ENCODE assay signal across 21 cellular contexts in the genomic region with DNA sequence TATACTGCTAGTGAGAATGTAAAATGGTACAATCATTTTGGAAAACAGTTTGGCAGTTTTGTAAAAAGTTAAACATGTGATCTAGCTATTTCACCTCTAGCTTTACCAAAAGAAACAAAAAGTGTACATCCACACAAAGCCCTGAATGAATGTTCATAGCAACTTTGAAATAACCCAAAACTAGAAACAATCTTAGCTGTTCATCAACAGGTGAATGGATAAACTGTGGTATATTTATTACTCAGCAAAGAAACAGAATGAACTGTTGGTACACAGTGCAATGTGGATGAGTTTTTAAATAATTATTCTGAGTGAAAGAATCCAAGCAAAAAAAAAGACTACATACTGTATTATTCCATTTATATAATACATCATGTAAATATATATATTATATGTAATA. TPM values are rescaled to one million over a fixed set of nuclear protein-coding genes. Genes with fewer than 3 reads are reported as not detected.
DNase-seq lines count a peak whose midpoint lies in the region; ATAC-seq, FAIRE-seq and TF ChIP-seq lines count a peak whose summit lies in the region.
"Had no signal": no experiment of that assay in that cellular context is flagged by ENCODE, and none has a peak within 500 bp of the region (broad histone marks: within the 10 kb centered on the region; RNA-seq: fewer than 3 reads in every experiment).

No MANE protein-coding gene starts in this region.

- no peaks in the 10 kb centered on the region for H3K4me1 ChIP-seq in HEK293 (ENCODE audit: control insufficient read depth, insufficient read depth, low read length)
- H3K4me1 ChIP-seq in vagina, result peaks cover 43% of the 10 kb centered on the region

- H3K27ac Mint-ChIP-seq in activated T-cell treated with anti-CD3 and anti-CD28 coated beads, Interleukin-2, amount 50 U/mL, for 72 hours, result no peak overlapping the region
- H3K27ac Mint-ChIP-seq: CD8-positive, alpha-beta memory T cell; H9 had no signal

- FAIRE-seq in islet of Langerhans (lab: Jason Lieb, UNC), result peak; percentile 24
- FAIRE-seq: A204.1, G401.6, GM12891, GM19239, H1 had no signal

- H3K36me3 ChIP-seq in HEK293 (ENCODE audit: control insufficient read depth in 2 of 2, insufficient read depth in 1 of 2, low read length in 2 of 2) (peaks cover 0 to 3% of the 10 kb centered on the region in 2 experiments; a peak in 2 of 3 replicates), vagina (peaks cover 0 to 5% of the 10 kb centered on the region in 2 donors)

- peaks cover 44% of the 10 kb centered on the region for H3K4me1 Mint-ChIP-seq in activated T-cell treated with anti-CD3 and anti-CD28 coated beads, Interleukin-2, amount 50 U/mL, for 72 hours (ENCODE audit: low read depth)

- no peak overlapping the region for H3K4me3 ChIP-seq in HEK293 (ENCODE audit: low read depth, low read length)
- no peak overlapping the region for H3K4me3 ChIP-seq in vagina

- H3K4me3 Mint-ChIP-seq in activated T-cell treated with anti-CD3 and anti-CD28 coated beads, Interleukin-2, amount 50 U/mL, for 72 hours, result no peak overlapping the region
- H3K4me3 Mint-ChIP-seq: CD4-positive, CD25-positive, alpha-beta regulatory T cell; CD8-positive, alpha-beta memory T cell; H9 had no signal

- H3K9me3 ChIP-seq in HEK293 (ENCODE audit: control insufficient read depth, insufficient read depth, low read depth, low read length) (no peaks in the 10 kb centered on the region), vagina (no peaks in the 10 kb centered on the region)
- H3K9me3 ChIP-seq: BE2C had no signal

- intact Hi-C loops in vagina (cut with DNase I), result no loop called here

- H3K9me3 Mint-ChIP-seq in activated T-cell treated with anti-CD3 and anti-CD28 coated beads, Interleukin-2, amount 50 U/mL, for 72 hours, result no peaks in the 10 kb centered on the region
- H3K9me3 Mint-ChIP-seq: H9 had no signal

- POLR2A ChIA-PET in HEK293 (lab: Yijun Ruan, JAX), result no interaction called here

- DNase-seq in activated T-cell treated with anti-CD3 and anti-CD28 coated beads, Interleukin-2, amount 50 U/mL, for 72 hours, result no peak
- DNase-seq in activated T-cell treated with anti-CD3 and anti-CD28 coated beads, Interleukin-2, amount 50 U/mL, for 48 hours, result no peak
- DNase-seq in vagina (ENCODE audit: extremely low spot score in 2 of 2) (no peak), HK-2 (ENCODE audit: unreplicated experiment) (no peak), globus pallidus (ENCODE audit: low spot score) (no peak)
- DNase-seq: ACHN; BE2C; C1 segment of cervical spinal cord; CD4-positive, CD25-positive, alpha-beta regulatory T cell; CD8-positive, alpha-beta memory T cell; COR-L47; DMS 273 treated with DMSO at 0.1 percent for 48 hours; DMS53; H9 had no signal

- peak; percentile 65 to 79 for ATAC-seq in activated T-cell treated with anti-CD3 and anti-CD28 coated beads, Interleukin-2, amount 50 U/mL, for 72 hours (replicated peaks in 1 of 2)

- H3K27me3 ChIP-seq in vagina, result no peaks in the 10 kb centered on the region
- H3K27me3 ChIP-seq: BE2C had no signal

- H3K27me3 Mint-ChIP-seq in activated T-cell treated with anti-CD3 and anti-CD28 coated beads, Interleukin-2, amount 50 U/mL, for 72 hours (ENCODE audit: low read depth), result no peaks in the 10 kb centered on the region
- H3K27me3 Mint-ChIP-seq: CD4-positive, CD25-positive, alpha-beta regulatory T cell; CD8-positive, alpha-beta memory T cell had no signal

- CTCF ChIA-PET in HEK293 (lab: Yijun Ruan, JAX), result interaction anchor here (0.6 kb wide), 2 partner anchors 60 to 1407 kb away, joined by 3 read pairs; no protein-coding TSS in a partner anchor

- peaks cover 15 to 21% of the 10 kb centered on the region in 2 donors for H3K36me3 Mint-ChIP-seq in activated T-cell treated with anti-CD3 and anti-CD28 coated beads, Interleukin-2, amount 50 U/mL, for 72 hours (ENCODE audit: insufficient read depth in 2 of 2)

- no peak for TF ChIP-seq POLR2A in vagina (IDR thresholded peaks at IDR 0.05)

- H3K27ac ChIP-seq in HEK293 (ENCODE audit: extremely low read depth, low read depth, low read length) (no peak overlapping the region), vagina (peak overlapping the region; percentile 71)

- TF ChIP-seq CTCF in HEK293 (tag by site-specific recombination; IDR thresholded peaks at IDR 0.05) (no peak), vagina (IDR thresholded peaks at IDR 0.05) (no peak)

TF ChIP-seq in HEK293, 187 proteins besides CTCF, POLR2A, EP300 and RAD21:
- TF ChIP-seq SCRT2 (tag by site-specific recombination; IDR thresholded peaks at IDR 0.05), result peak; percentile 52; the same call in 1 of the 2 replicates
- no peak for TF ChIP-seq ZNF10 (tag by site-specific recombination; IDR thresholded peaks at IDR 0.05)
- no peak for TF ChIP-seq ZNF670 (tag by site-specific recombination; IDR thresholded peaks at IDR 0.05; ENCODE audit: low read depth)
- no peak for TF ChIP-seq ZNF623 (tag by site-specific recombination; IDR thresholded peaks at IDR 0.05)
- 0 out of 2 replicates have a peak, but pooled peaks have one; percentile 6 for TF ChIP-seq SCRT1 (tag by site-specific recombination; IDR thresholded peaks at IDR 0.05; ENCODE audit: borderline replicate concordance)
- no peak for TF ChIP-seq ZNF571 (tag by site-specific recombination; IDR thresholded peaks at IDR 0.05)

RNA-seq across cellular contexts. Expression of a gene that starts 36.3 kb away (rescaled TPM):
- total RNA-seq in activated T-cell treated with anti-CD3 and anti-CD28 coated beads, Interleukin-2, amount 50 U/mL, for 72 hours, result 10 to 100 TPM; 74.7 to 84.0 TPM
- 39.5 TPM for total RNA-seq in vagina
